ENCODE assay signal across 8 cellular contexts in the genomic region with DNA sequence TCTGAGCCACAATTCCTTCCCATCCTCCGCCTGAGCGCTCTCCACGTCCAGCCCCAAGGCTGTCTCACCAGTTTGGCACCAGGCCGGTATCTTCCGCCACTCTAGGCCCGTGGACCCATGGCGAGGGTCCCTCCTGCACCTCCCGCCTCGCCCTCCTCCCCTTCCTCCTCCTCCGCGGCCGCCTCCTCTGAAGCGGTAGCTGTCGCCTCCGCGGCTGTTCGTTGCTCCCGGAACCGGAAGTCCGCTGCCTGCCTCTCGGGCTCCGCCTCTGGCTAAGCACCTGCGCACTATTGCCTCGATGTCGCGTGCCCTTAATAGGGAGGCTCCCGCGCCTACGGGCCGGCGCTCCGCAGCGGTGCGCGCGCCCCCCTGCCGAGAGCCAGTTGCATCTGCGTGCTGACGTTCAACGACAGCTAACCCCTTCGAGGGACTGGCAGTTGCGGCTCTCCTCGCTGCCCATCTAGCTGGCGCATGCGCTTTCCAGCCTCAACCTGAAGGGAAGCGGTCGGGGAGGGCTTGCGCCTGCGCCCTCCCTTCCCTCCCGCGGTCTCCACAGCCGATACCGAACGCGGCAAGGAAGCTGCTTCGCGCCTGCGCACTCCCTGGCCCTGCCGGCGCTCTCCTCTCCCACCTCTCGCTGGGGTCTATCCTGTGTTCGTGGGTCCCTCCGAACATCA. TPM values are rescaled to one million over a fixed set of nuclear protein-coding genes. Genes with fewer than 3 reads are reported as not detected.
A peak's percentile ranks its signal among the peaks of the same experiment; 100 is the strongest.
DNase-seq lines count a peak whose midpoint lies in the region; ATAC-seq and TF ChIP-seq lines count a peak whose summit lies in the region.

A gene with protein sequence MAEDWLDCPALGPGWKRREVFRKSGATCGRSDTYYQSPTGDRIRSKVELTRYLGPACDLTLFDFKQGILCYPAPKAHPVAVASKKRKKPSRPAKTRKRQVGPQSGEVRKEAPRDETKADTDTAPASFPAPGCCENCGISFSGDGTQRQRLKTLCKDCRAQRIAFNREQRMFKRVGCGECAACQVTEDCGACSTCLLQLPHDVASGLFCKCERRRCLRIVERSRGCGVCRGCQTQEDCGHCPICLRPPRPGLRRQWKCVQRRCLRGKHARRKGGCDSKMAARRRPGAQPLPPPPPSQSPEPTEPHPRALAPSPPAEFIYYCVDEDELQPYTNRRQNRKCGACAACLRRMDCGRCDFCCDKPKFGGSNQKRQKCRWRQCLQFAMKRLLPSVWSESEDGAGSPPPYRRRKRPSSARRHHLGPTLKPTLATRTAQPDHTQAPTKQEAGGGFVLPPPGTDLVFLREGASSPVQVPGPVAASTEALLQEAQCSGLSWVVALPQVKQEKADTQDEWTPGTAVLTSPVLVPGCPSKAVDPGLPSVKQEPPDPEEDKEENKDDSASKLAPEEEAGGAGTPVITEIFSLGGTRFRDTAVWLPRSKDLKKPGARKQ (minus strand): TSS at position 229 of the 677 bp plus-strand sequence. CDS start 1,531 bp downstream, outside the sequence.

- peak within 1 kb of the TSS; percentile 98 for H3K27ac Mint-ChIP-seq in CD4-positive, alpha-beta T cell
- peak within 1 kb of the TSS; percentile 90 for H3K27ac Mint-ChIP-seq in activated CD4-positive, alpha-beta memory T cell treated with anti-CD3 and anti-CD28 coated beads for 36 hours

- peak within 1 kb of the TSS; percentile 88 to 97 for H3K9ac ChIP-seq in liver (ENCODE audit: low read depth in 1 of 2, low read length in 2 of 2)

- peak; percentile 93 to 97 (median 96) for DNase-seq in CD4-positive, alpha-beta T cell
- DNase-seq in NCI-H82 treated with DMSO at 0.1 percent for 48 hours (lab: John Stamatoyannopoulos, UW; ENCODE audit: unreplicated experiment) (peak; percentile 80), dermis microvascular lymphatic vessel endothelial cell (ENCODE audit: low read depth in 2 of 2) (peak; percentile 95 to 98)
- DNase-seq in activated CD4-positive, alpha-beta memory T cell treated with anti-CD3 and anti-CD28 coated beads for 36 hours: peak; percentile 97
- peak; percentile 97 for DNase-seq in stimulated activated CD4-positive, alpha-beta T cell treated with anti-CD3 and anti-CD28 coated beads, Interleukin-4, amount 100 ng/mL, for 24 hours

- TF ChIP-seq RAD21 in liver (IDR thresholded peaks at IDR 0.05): peak in 1 of 2 donors; percentile 62

- H3K9me3 Mint-ChIP-seq in CD4-positive, alpha-beta T cell: no peaks in the 10 kb centered on the region
- no peaks in the 10 kb centered on the region for H3K9me3 Mint-ChIP-seq in activated CD4-positive, alpha-beta memory T cell treated with anti-CD3 and anti-CD28 coated beads for 36 hours

- H3K9me3 ChIP-seq in CD4-positive, alpha-beta T cell (ENCODE audit: control insufficient read depth, low read length): no peaks in the 10 kb centered on the region
- H3K9me3 ChIP-seq in liver (ENCODE audit: control insufficient read depth in 4 of 4, low read length in 3 of 4): no peaks in the 10 kb centered on the region

- peak within 1 kb of the TSS; percentile 84 for H3K27ac ChIP-seq in CD4-positive, alpha-beta T cell (ENCODE audit: low read depth, low read length)
- H3K27ac ChIP-seq in liver (ENCODE audit: low read depth in 1 of 2, low read length in 2 of 2): peak within 1 kb of the TSS; percentile 93 to 95

- WGBS in liver: under 1% methylated on average over 63 of the region's 63 CpGs

- CTCF ChIA-PET in CD4-positive, alpha-beta T cell (lab: Charles Lee): interaction anchor here (0.6 to 1.4 kb wide), 5 partner anchors 13 to 794 kb away, joined by 3 to 6 read pairs (median 3); a partner anchor contains a TSS
- CTCF ChIA-PET in activated CD4-positive, alpha-beta memory T cell treated with anti-CD3 and anti-CD28 coated beads for 36 hours (lab: Charles Lee): interaction anchor here (1.4 to 2.1 kb wide), 3 partner anchors 13 to 76 kb away, joined by 4 to 21 read pairs (median 9); a partner anchor contains a TSS

- H3K27me3 ChIP-seq in CD4-positive, alpha-beta T cell (ENCODE audit: control insufficient read depth, insufficient read depth, low read length): no peaks in the 10 kb centered on the region
- no peaks in the 10 kb centered on the region for H3K27me3 ChIP-seq in liver (ENCODE audit: control insufficient read depth in 4 of 4, insufficient read depth in 4 of 4, low read length in 3 of 4)

- ATAC-seq in CD4-positive, alpha-beta T cell (ENCODE audit: poor library complexity): peak; percentile 90
- peak; percentile 85 for ATAC-seq in GM19438 (IDR thresholded peaks at IDR 0.05; ENCODE audit: low read depth, unreplicated experiment)
- peak; percentile 87 for ATAC-seq in HG03575 (IDR thresholded peaks at IDR 0.05; ENCODE audit: extremely low read depth, insufficient number of reproducible peaks, low FRiP score, unreplicated experiment)

- intact Hi-C loops in CD4-positive, alpha-beta T cell (cut with DNase I, micrococcal nuclease): loop anchor here (1.0 to 10.0 kb wide), 6 partner anchors 15 to 913 kb away; a partner anchor contains a TSS
- intact Hi-C loops in activated CD4-positive, alpha-beta memory T cell treated with anti-CD3 and anti-CD28 coated beads for 36 hours (cut with micrococcal nuclease): loop anchor here (1.0 to 10.0 kb wide), 3 partner anchors 15 to 1347 kb away; a partner anchor contains a TSS

- no peaks in the 10 kb centered on the region for H3K27me3 Mint-ChIP-seq in CD4-positive, alpha-beta T cell
- H3K27me3 Mint-ChIP-seq in activated CD4-positive, alpha-beta memory T cell treated with anti-CD3 and anti-CD28 coated beads for 36 hours: no peaks in the 10 kb centered on the region

- H3K4me1 Mint-ChIP-seq in CD4-positive, alpha-beta T cell (ENCODE audit: low read depth): peaks cover 38% of the 10 kb centered on the region
- peaks cover 35% of the 10 kb centered on the region for H3K4me1 Mint-ChIP-seq in activated CD4-positive, alpha-beta memory T cell treated with anti-CD3 and anti-CD28 coated beads for 36 hours (ENCODE audit: low read depth)

- peaks cover 9 to 43% (median 22%) of the 10 kb centered on the region in 4 donors for H3K36me3 ChIP-seq in liver (ENCODE audit: control insufficient read depth in 4 of 4, insufficient read depth in 3 of 4, low read depth in 1 of 4, low read length in 3 of 4)

- POLR2A ChIA-PET in CD4-positive, alpha-beta T cell (lab: Charles Lee): interaction anchor here (0.7 to 3.0 kb wide), 16 partner anchors 8 to 794 kb away, joined by 3 to 42 read pairs (median 5); a partner anchor contains a TSS
- POLR2A ChIA-PET in activated CD4-positive, alpha-beta memory T cell treated with anti-CD3 and anti-CD28 coated beads for 36 hours (lab: Charles Lee): interaction anchor here (1.1 to 1.5 kb wide), 3 partner anchors 13 to 27 kb away, joined by 3 to 9 read pairs (median 8); a partner anchor contains a TSS

- no peak for TF ChIP-seq CTCF in CD4-positive, alpha-beta T cell (IDR thresholded peaks at IDR 0.05)
- TF ChIP-seq CTCF in liver (IDR thresholded peaks at IDR 0.05; ENCODE audit: low read depth, low read length, missing input control): peak; percentile 35

- H3K4me3 Mint-ChIP-seq in CD4-positive, alpha-beta T cell: peak within 1 kb of the TSS; percentile 100
- peak within 1 kb of the TSS; percentile 95 for H3K4me3 Mint-ChIP-seq in activated CD4-positive, alpha-beta memory T cell treated with anti-CD3 and anti-CD28 coated beads for 36 hours

- H3K4me1 ChIP-seq in liver (ENCODE audit: control insufficient read depth in 4 of 4, insufficient read depth in 4 of 4, low read length in 3 of 4): peaks cover 9 to 27% (median 24%) of the 10 kb centered on the region in 4 donors

- H3K36me3 Mint-ChIP-seq in CD4-positive, alpha-beta T cell (ENCODE audit: low read depth): peaks cover 80% of the 10 kb centered on the region
- peaks cover 61% of the 10 kb centered on the region for H3K36me3 Mint-ChIP-seq in activated CD4-positive, alpha-beta memory T cell treated with anti-CD3 and anti-CD28 coated beads for 36 hours

- H3K4me3 ChIP-seq in liver (ENCODE audit: low read depth in 1 of 3, low read length in 3 of 3): peak within 1 kb of the TSS; percentile 63 to 98 (median 87)

TF ChIP-seq in liver, 16 proteins besides CTCF, POLR2A, EP300 and RAD21 (continues in another document):
- TF ChIP-seq FOXA1 (IDR thresholded peaks at IDR 0.05): no peak
- no peak for TF ChIP-seq NR2F2 (IDR thresholded peaks at IDR 0.05)
- TF ChIP-seq, protein P1, sequence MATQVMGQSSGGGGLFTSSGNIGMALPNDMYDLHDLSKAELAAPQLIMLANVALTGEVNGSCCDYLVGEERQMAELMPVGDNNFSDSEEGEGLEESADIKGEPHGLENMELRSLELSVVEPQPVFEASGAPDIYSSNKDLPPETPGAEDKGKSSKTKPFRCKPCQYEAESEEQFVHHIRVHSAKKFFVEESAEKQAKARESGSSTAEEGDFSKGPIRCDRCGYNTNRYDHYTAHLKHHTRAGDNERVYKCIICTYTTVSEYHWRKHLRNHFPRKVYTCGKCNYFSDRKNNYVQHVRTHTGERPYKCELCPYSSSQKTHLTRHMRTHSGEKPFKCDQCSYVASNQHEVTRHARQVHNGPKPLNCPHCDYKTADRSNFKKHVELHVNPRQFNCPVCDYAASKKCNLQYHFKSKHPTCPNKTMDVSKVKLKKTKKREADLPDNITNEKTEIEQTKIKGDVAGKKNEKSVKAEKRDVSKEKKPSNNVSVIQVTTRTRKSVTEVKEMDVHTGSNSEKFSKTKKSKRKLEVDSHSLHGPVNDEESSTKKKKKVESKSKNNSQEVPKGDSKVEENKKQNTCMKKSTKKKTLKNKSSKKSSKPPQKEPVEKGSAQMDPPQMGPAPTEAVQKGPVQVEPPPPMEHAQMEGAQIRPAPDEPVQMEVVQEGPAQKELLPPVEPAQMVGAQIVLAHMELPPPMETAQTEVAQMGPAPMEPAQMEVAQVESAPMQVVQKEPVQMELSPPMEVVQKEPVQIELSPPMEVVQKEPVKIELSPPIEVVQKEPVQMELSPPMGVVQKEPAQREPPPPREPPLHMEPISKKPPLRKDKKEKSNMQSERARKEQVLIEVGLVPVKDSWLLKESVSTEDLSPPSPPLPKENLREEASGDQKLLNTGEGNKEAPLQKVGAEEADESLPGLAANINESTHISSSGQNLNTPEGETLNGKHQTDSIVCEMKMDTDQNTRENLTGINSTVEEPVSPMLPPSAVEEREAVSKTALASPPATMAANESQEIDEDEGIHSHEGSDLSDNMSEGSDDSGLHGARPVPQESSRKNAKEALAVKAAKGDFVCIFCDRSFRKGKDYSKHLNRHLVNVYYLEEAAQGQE (IDR thresholded peaks at IDR 0.05): no peak
- TF ChIP-seq, protein P2, sequence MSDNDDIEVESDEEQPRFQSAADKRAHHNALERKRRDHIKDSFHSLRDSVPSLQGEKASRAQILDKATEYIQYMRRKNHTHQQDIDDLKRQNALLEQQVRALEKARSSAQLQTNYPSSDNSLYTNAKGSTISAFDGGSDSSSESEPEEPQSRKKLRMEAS (IDR thresholded peaks at IDR 0.05): peak; percentile 88
- peak; percentile 77 for TF ChIP-seq SP1 (IDR thresholded peaks at IDR 0.05)
- TF ChIP-seq GABPA (IDR thresholded peaks at IDR 0.05 in 1 of 2, conservative IDR thresholded peaks at IDR 0.05 in 1 of 2): peak; percentile 91 to 99

RNA-seq across cellular contexts. Expression of the gene that starts here (rescaled TPM):
- total RNA-seq in CD4-positive, alpha-beta T cell: 100 to 1,000 TPM; 103 to 107 TPM
- 10 to 100 TPM; 69.4 to 70.5 TPM for total RNA-seq in activated CD4-positive, alpha-beta memory T cell treated with anti-CD3 and anti-CD28 coated beads for 36 hours
- total RNA-seq in dermis microvascular lymphatic vessel endothelial cell (34.3 and 46.0 TPM in 2 replicates), liver (10 to 100 TPM; 31.4 to 45.8 TPM)
- 10 to 100 TPM; 13.9 to 22.1 TPM for polyA plus RNA-seq in liver

Comparison
In these comparisons a context has a peak if more than half of its experiments do, and no peak if none do; other contexts are left out.
1. Peak in every context shown above with its lines: DNase-seq, ATAC-seq, H3K4me3 ChIP-seq and H3K27ac ChIP-seq.